In the genomic region with DNA sequence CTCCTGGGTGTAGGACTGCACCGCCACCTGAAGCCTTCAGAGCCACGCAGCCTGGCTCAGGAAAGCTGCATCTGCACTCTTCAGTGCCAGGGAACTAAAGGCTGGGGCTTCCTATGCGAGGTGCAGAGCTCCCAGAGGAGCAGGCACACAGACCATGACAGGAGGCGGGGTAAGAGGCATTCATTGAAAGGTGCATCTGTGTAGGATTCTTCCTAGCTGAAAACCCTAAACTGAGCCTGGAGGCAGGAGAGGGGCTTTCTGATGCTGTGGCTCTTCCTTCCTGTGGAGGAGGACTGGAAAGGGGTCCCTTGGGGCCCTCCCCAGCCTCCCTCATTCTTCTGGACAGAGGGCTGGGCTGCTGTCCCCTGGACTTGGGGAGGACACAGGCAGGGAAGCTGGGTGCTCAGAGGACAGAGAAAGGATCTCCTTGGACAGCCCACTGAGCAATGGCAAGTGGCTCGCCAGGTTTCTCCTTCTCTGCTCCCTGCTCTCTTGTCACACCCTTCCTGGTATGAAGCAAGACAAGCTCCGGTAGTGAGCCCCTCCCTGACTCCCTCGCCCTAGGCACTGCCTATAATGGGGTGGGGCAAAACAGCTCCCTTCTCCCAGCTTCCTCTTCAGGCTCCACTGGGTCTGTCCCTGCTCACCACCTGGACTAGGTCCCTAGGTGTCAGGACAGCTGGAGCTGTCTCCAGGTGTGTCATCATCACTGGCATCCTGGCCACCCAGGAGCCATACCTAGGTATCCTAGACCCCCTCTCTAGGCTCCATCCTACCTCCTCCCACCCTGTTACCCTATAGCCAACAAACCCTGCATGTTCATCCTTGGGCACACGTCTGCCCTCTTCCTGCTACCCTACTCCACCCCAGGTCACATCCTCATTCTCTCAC, we compare ENCODE assay signal across 10 cellular contexts. TPM values are rescaled to one million over a fixed set of nuclear protein-coding genes. Genes with fewer than 3 reads are reported as not detected.
DNase-seq lines count a peak whose midpoint lies in the region; ATAC-seq, FAIRE-seq and TF ChIP-seq lines count a peak whose summit lies in the region.
"Had no signal": no experiment of that assay in that cellular context is flagged by ENCODE, and none has a peak within 500 bp of the region (broad histone marks: within the 10 kb centered on the region; RNA-seq: fewer than 3 reads in every experiment).

No MANE protein-coding gene starts in this region.

- H3K27me3 ChIP-seq in K562 (ENCODE audit: control insufficient read depth in 2 of 2, insufficient read depth in 2 of 2, low read length in 2 of 2), result no peaks in the 10 kb centered on the region
- no peaks in the 10 kb centered on the region for H3K27me3 ChIP-seq in naive thymus-derived CD4-positive, alpha-beta T cell (ENCODE audit: control insufficient read depth in 2 of 2, insufficient read depth in 2 of 2, low read length in 2 of 2)

- intact Hi-C loops in K562 (cut with micrococcal nuclease), result loop anchor here (10.0 kb wide), 1 partner anchor 259 kb away; a partner anchor contains a TSS
- intact Hi-C loops in naive thymus-derived CD4-positive, alpha-beta T cell (cut with micrococcal nuclease), result loop anchor here in 1 of 2 donors (10.0 kb wide), 1 partner anchor 469 kb away; a partner anchor contains a TSS
- intact Hi-C loops in posterior vena cava (cut with DNase I), result loop anchor here (10.0 kb wide), 3 partner anchors 49 to 239 kb away; a partner anchor contains a TSS

- no peak overlapping the region for H3K27ac ChIP-seq in K562 (ENCODE audit: extremely low read depth, low read depth, low read length)
- no peak overlapping the region for H3K27ac ChIP-seq in naive thymus-derived CD4-positive, alpha-beta T cell (ENCODE audit: low read depth, low read length)

- DNase-seq in DMS53 (lab: John Stamatoyannopoulos, UW) (peak; percentile 78), NCI-H187 (lab: John Stamatoyannopoulos, UW) (peak; percentile 26 to 33), K562 (ENCODE audit: extremely low read depth in 1 of 4, low spot score in 3 of 4) (peak in 3 of 4 experiments; percentile 43 to 57 (median 49)), amniotic stem cell (lab: John Stamatoyannopoulos, UW) (no peak), HEK293T (ENCODE audit: extremely low spot score) (no peak), posterior vena cava (ENCODE audit: low spot score) (no peak)
- no peak for DNase-seq in naive thymus-derived CD4-positive, alpha-beta T cell
- DNase-seq: NCI-H2081 treated with DMSO at 0.1 percent for 48 hours had no signal

- no peak for TF ChIP-seq POLR2A in K562 (conservative IDR thresholded peaks at IDR 0.05)

- BruUV-seq in K562 (replicated peaks; lab: Mats Ljungman, UMichigan), result no TSS peak

- H3K4me1 ChIP-seq in K562 (replicated peaks in 1 of 2; ENCODE audit: control insufficient read depth in 2 of 2, insufficient read depth in 2 of 2, low read length in 2 of 2), result peaks cover 11 to 19% of the 10 kb centered on the region in 2 experiments; a peak in 3 of 5 replicates
- H3K4me1 ChIP-seq in naive thymus-derived CD4-positive, alpha-beta T cell (ENCODE audit: control insufficient read depth in 2 of 2, insufficient read depth in 2 of 2, low read length in 2 of 2), result peaks cover 3 to 4% of the 10 kb centered on the region in 2 donors

- no peaks in the 10 kb centered on the region for H3K79me2 ChIP-seq in K562 (ENCODE audit: control insufficient read depth, insufficient read depth, low read length)

- no peaks in the 10 kb centered on the region for H4K20me1 ChIP-seq in K562 (replicated peaks; ENCODE audit: control insufficient read depth, insufficient read depth, low read length)

- no peaks in the 10 kb centered on the region for H3K36me3 ChIP-seq in K562 (ENCODE audit: control insufficient read depth, insufficient read depth, low read length)
- H3K36me3 ChIP-seq in naive thymus-derived CD4-positive, alpha-beta T cell (ENCODE audit: control insufficient read depth in 2 of 3, insufficient read depth in 3 of 3, low read length in 3 of 3), result no peaks in the 10 kb centered on the region

- WGBS in K562 (ENCODE audit: insufficient coverage, low coverage, missing lambda C conversion rate), result 30% methylated on average over 8 of the region's 8 CpGs

- H3K9me1 ChIP-seq in K562 (ENCODE audit: control insufficient read depth, insufficient read depth, low read length), result no peaks in the 10 kb centered on the region

- no peak for TF ChIP-seq CTCF in K562 (IDR thresholded peaks at IDR 0.05 in 2 of 3, conservative IDR thresholded peaks at IDR 0.05 in 1 of 3; ENCODE audit: insufficient read depth in 2 of 3, low read depth in 1 of 3, low read length in 3 of 3)

- H3K36me3 Mint-ChIP-seq in naive thymus-derived CD4-positive, alpha-beta T cell, result no peaks in the 10 kb centered on the region

- H2AFZ ChIP-seq in K562 (ENCODE audit: low read depth, low read length), result peak overlapping the region; percentile 86

- CTCF ChIA-PET in K562 (lab: Yijun Ruan, JAX; ENCODE audit: low intra/inter-chr PET ratio), result no interaction called here
- CTCF ChIA-PET in naive thymus-derived CD4-positive, alpha-beta T cell (lab: Charles Lee), result interaction anchor here (0.5 to 1.1 kb wide), 2 partner anchors 57 to 339 kb away, joined by 3 to 5 read pairs; no protein-coding TSS in a partner anchor
- CTCF ChIA-PET in HEK293T (lab: Yijun Ruan, JAX), result interaction anchor here (1.5 to 2.4 kb wide), 2 partner anchors 17 to 53 kb away, joined by 5 to 7 read pairs; no protein-coding TSS in a partner anchor

- peak overlapping the region in 1 of 2 experiments; percentile 28; a peak in 1 of 4 replicates for H3K9ac ChIP-seq in K562 (ENCODE audit: insufficient read depth in 1 of 2, low read depth in 2 of 2, low read length in 2 of 2)

- no peak overlapping the region for H3K4me3 Mint-ChIP-seq in naive thymus-derived CD4-positive, alpha-beta T cell

- peak overlapping the region; percentile 56; the same call in 1 of the 2 replicates for H3K4me2 ChIP-seq in K562 (ENCODE audit: insufficient read depth, low read length)

- POLR2A ChIA-PET in K562 (lab: Yijun Ruan, JAX), result interaction anchor here (0.6 to 2.9 kb wide), 11 partner anchors 10 to 458 kb away, joined by 3 to 15 read pairs (median 3); a partner anchor contains a TSS
- POLR2A ChIA-PET in naive thymus-derived CD4-positive, alpha-beta T cell (lab: Charles Lee), result no interaction called here
- POLR2A ChIA-PET in HEK293T (lab: Yijun Ruan, JAX), result interaction anchor here (1.0 to 1.5 kb wide), 3 partner anchors 53 to 118 kb away, joined by 4 to 9 read pairs (median 4); a partner anchor contains a TSS

- ATAC-seq in K562 (peak; percentile 93), HG03460 (IDR thresholded peaks at IDR 0.05; ENCODE audit: unreplicated experiment) (no peak)
- ATAC-seq in naive thymus-derived CD4-positive, alpha-beta T cell, result peak; percentile 49

- no peaks in the 10 kb centered on the region for H3K9me3 ChIP-seq in K562 (replicated peaks; ENCODE audit: control insufficient read depth, insufficient read depth, low read depth, low read length)
- no peaks in the 10 kb centered on the region for H3K9me3 ChIP-seq in naive thymus-derived CD4-positive, alpha-beta T cell (ENCODE audit: control insufficient read depth in 2 of 3, low read length in 3 of 3)

- H3K4me3 ChIP-seq in K562, result no peak overlapping the region
- H3K4me3 ChIP-seq in naive thymus-derived CD4-positive, alpha-beta T cell (ENCODE audit: low read length), result no peak overlapping the region

- H3K4me1 Mint-ChIP-seq in naive thymus-derived CD4-positive, alpha-beta T cell, result peaks cover 0 to 22% (median 4%) of the 10 kb centered on the region in 7 donors

- no peaks in the 10 kb centered on the region for H3K27me3 Mint-ChIP-seq in naive thymus-derived CD4-positive, alpha-beta T cell

- TF ChIP-seq EP300 in K562 (IDR thresholded peaks at IDR 0.05; ENCODE audit: low read length), result no peak

- no peak overlapping the region for H3K27ac Mint-ChIP-seq in naive thymus-derived CD4-positive, alpha-beta T cell

- in situ Hi-C loops in K562 (cut with MboI), result loop anchor here (5.0 to 10.0 kb wide), 2 partner anchors 49 to 252 kb away; a partner anchor contains a TSS

- TF ChIP-seq RAD21 in K562 (CRISPR knock-in tag; conservative IDR thresholded peaks at IDR 0.05 in 1 of 2, IDR thresholded peaks at IDR 0.05 in 1 of 2), result no peak

- FAIRE-seq in K562 (lab: Jason Lieb, UNC), result peak; percentile 75

- H3K9me3 Mint-ChIP-seq in naive thymus-derived CD4-positive, alpha-beta T cell, result no peaks in the 10 kb centered on the region

RNA-seq across cellular contexts. Expression of a gene that starts 20.0 kb away (rescaled TPM):
- 3.2 TPM in 1 of 2 replicates, not detected in the other for total RNA-seq in K562 (2011; cell fraction: chromatin; rRNA removed; ENCODE audit: low replicate concordance)
- total RNA-seq in K562 (2011; cell fraction: nucleolus; rRNA removed), result 3.8 and 6.2 TPM in 2 replicates
- total RNA-seq in K562 (2011; cell fraction: nucleoplasm; rRNA removed), result 1.9 and 3.0 TPM in 2 replicates
- total RNA-seq in K562 (2014; rRNA removed) (14.7 and 19.1 TPM in 2 replicates), K562 (2014; rRNA removed; fragmentation: Illumina TruSeq; extraction: Trizol) (16.3 and 23.2 TPM in 2 replicates), K562 (2015; rRNA removed; fragmentation: Illumina TruSeq; extraction: Trizol) (32.5 and 36.4 TPM in 2 replicates), K562 (2021) (23.2 and 26.3 TPM in 2 replicates), posterior vena cava (1,000 to 10,000 TPM; 1,174 to 1,536 TPM)
- polyA plus RNA-seq in K562 (2011; rRNA removed) (1.3 and 16.7 TPM in 2 replicates), K562 (2014; fragmentation: Illumina TruSeq; extraction: Trizol) (9.8 and 12.9 TPM in 2 replicates), K562 (2014; fragmentation: Nextera tagmentation; extraction: Ambion mirVana) (10 to 100 TPM; 59.5 to 66.5 TPM), K562 (2014; rRNA removed) (26.5 and 30.1 TPM in 2 replicates)
- 2.0 and 24.3 TPM in 2 replicates for polyA plus RNA-seq in K562 (2011; cell fraction: cytosol; rRNA removed)
- 0.73 and 6.6 TPM in 2 replicates for polyA plus RNA-seq in K562 (2011; cell fraction: nucleus; rRNA removed)
- 37.2 and 68.1 TPM in 2 replicates for polyA plus RNA-seq in K562 (2012)
- polyA minus RNA-seq in K562 (2011; rRNA and poly(A)+ RNA removed), result 4.1 TPM in 1 of 2 replicates, not detected in the other
- 15.9 and 30.5 TPM in 2 replicates for polyA minus RNA-seq in K562 (2011; cell fraction: cytosol; rRNA and poly(A)+ RNA removed)
- polyA minus RNA-seq in K562 (2011; cell fraction: nucleus; rRNA and poly(A)+ RNA removed), result 4.4 and 6.5 TPM in 2 replicates
- total RNA-seq in naive thymus-derived CD4-positive, alpha-beta T cell, result 100 to 1,000 TPM; 178 to 433 (median 201) TPM
- polyA plus RNA-seq in naive thymus-derived CD4-positive, alpha-beta T cell, result 100 to 1,000 TPM; 424 to 568 TPM

RNA-seq across cellular contexts. Expression of a gene that starts 25.0 kb away (rescaled TPM):
- not detected in 2 replicates for total RNA-seq in K562 (2011; cell fraction: chromatin; rRNA removed; ENCODE audit: low replicate concordance)
- total RNA-seq in K562 (2011; cell fraction: nucleolus; rRNA removed), result not detected in 2 replicates
- not detected in 2 replicates for total RNA-seq in K562 (2011; cell fraction: nucleoplasm; rRNA removed)
- total RNA-seq in K562 (2014; rRNA removed), result 0.37 TPM in 1 of 2 replicates, not detected in the other
- not detected in 2 replicates for total RNA-seq in K562 (2014; rRNA removed; fragmentation: Illumina TruSeq; extraction: Trizol)
- not detected in 2 replicates for total RNA-seq in K562 (2015; rRNA removed; fragmentation: Illumina TruSeq; extraction: Trizol)
- total RNA-seq in K562 (2021), result not detected in 2 replicates
- polyA plus RNA-seq in K562 (2011; rRNA removed), result 0.45 and 0.60 TPM in 2 replicates
- 0.42 and 0.83 TPM in 2 replicates for polyA plus RNA-seq in K562 (2011; cell fraction: cytosol; rRNA removed)
- polyA plus RNA-seq in K562 (2011; cell fraction: nucleus; rRNA removed), result 0.36 TPM in 1 of 2 replicates, not detected in the other
- polyA plus RNA-seq in K562 (2012), result 1.2 and 1.4 TPM in 2 replicates
- 0.28 and 0.56 TPM in 2 replicates for polyA plus RNA-seq in K562 (2014; fragmentation: Illumina TruSeq; extraction: Trizol)
- polyA plus RNA-seq in K562 (2014; fragmentation: Nextera tagmentation; extraction: Ambion mirVana), result 1 to 10 TPM in 1 of 2 experiments, under 1 TPM in 1; 0.67 to 1.4 TPM
- not detected in 2 replicates for polyA plus RNA-seq in K562 (2014; rRNA removed)
- 0.95 TPM in 1 of 2 replicates, not detected in the other for polyA minus RNA-seq in K562 (2011; rRNA and poly(A)+ RNA removed)
- not detected in 2 replicates for polyA minus RNA-seq in K562 (2011; cell fraction: cytosol; rRNA and poly(A)+ RNA removed)
- polyA minus RNA-seq in K562 (2011; cell fraction: nucleus; rRNA and poly(A)+ RNA removed), result not detected in 2 replicates
- 1 to 10 TPM in 2 of 5 experiments, under 1 TPM in 1, not detected in 2; 0.78 to 2.0 (median 1.2) TPM for total RNA-seq in naive thymus-derived CD4-positive, alpha-beta T cell
- polyA plus RNA-seq in naive thymus-derived CD4-positive, alpha-beta T cell, result 1 to 10 TPM in 1 of 2 donors, under 1 TPM in 1; 0.91 to 1.5 TPM
- total RNA-seq in posterior vena cava, result not detected
- total RNA-seq: dermis microvascular lymphatic vessel endothelial cell had no signal

RNA-seq across cellular contexts. Expression of a gene that starts 29.9 kb away (rescaled TPM):
- 1.0 TPM in 1 of 2 replicates, not detected in the other for total RNA-seq in K562 (2011; cell fraction: chromatin; rRNA removed; ENCODE audit: low replicate concordance)
- 0.67 and 1.4 TPM in 2 replicates for total RNA-seq in K562 (2011; cell fraction: nucleolus; rRNA removed)
- 0.66 TPM in 1 of 2 replicates, not detected in the other for total RNA-seq in K562 (2011; cell fraction: nucleoplasm; rRNA removed)
- total RNA-seq in K562 (2014; rRNA removed), result 3.7 and 5.2 TPM in 2 replicates
- 9.5 and 11.3 TPM in 2 replicates for total RNA-seq in K562 (2014; rRNA removed; fragmentation: Illumina TruSeq; extraction: Trizol)
- total RNA-seq in K562 (2015; rRNA removed; fragmentation: Illumina TruSeq; extraction: Trizol), result 11.2 and 11.3 TPM in 2 replicates
- total RNA-seq in K562 (2021), result 5.5 and 8.1 TPM in 2 replicates
- polyA plus RNA-seq in K562 (2011; rRNA removed), result 13.9 and 14.8 TPM in 2 replicates
- 12.8 and 19.3 TPM in 2 replicates for polyA plus RNA-seq in K562 (2011; cell fraction: cytosol; rRNA removed)
- 5.9 and 6.8 TPM in 2 replicates for polyA plus RNA-seq in K562 (2011; cell fraction: nucleus; rRNA removed)
- polyA plus RNA-seq in K562 (2012), result 5.1 and 17.9 TPM in 2 replicates
- 5.6 and 6.9 TPM in 2 replicates for polyA plus RNA-seq in K562 (2014; fragmentation: Illumina TruSeq; extraction: Trizol)
- 10 to 100 TPM; 20.1 TPM for polyA plus RNA-seq in K562 (2014; fragmentation: Nextera tagmentation; extraction: Ambion mirVana)
- polyA plus RNA-seq in K562 (2014; rRNA removed), result 7.2 and 11.3 TPM in 2 replicates
- polyA minus RNA-seq in K562 (2011; rRNA and poly(A)+ RNA removed), result 3.0 and 4.5 TPM in 2 replicates
- polyA minus RNA-seq in K562 (2011; cell fraction: cytosol; rRNA and poly(A)+ RNA removed), result 4.6 and 6.6 TPM in 2 replicates
- 2.1 and 2.8 TPM in 2 replicates for polyA minus RNA-seq in K562 (2011; cell fraction: nucleus; rRNA and poly(A)+ RNA removed)
- 100 to 1,000 TPM in 3 of 5 experiments, 10 to 100 TPM in 2; 54.0 to 766 (median 204) TPM for total RNA-seq in naive thymus-derived CD4-positive, alpha-beta T cell
- 100 to 1,000 TPM; 259 to 359 TPM for polyA plus RNA-seq in naive thymus-derived CD4-positive, alpha-beta T cell
- total RNA-seq in posterior vena cava, result 100 to 1,000 TPM; 286 to 472 TPM

RNA-seq across cellular contexts. Expression of a gene that starts 33.3 kb away (rescaled TPM):
- not detected in 2 replicates for total RNA-seq in K562 (2011; cell fraction: chromatin; rRNA removed; ENCODE audit: low replicate concordance)
- total RNA-seq in K562 (2011; cell fraction: nucleolus; rRNA removed), result not detected in 2 replicates
- total RNA-seq in K562 (2011; cell fraction: nucleoplasm; rRNA removed), result not detected in 2 replicates
- not detected in 2 replicates for total RNA-seq in K562 (2014; rRNA removed)
- not detected in 2 replicates for total RNA-seq in K562 (2014; rRNA removed; fragmentation: Illumina TruSeq; extraction: Trizol)
- total RNA-seq in K562 (2015; rRNA removed; fragmentation: Illumina TruSeq; extraction: Trizol), result 0.18 and 0.34 TPM in 2 replicates
- total RNA-seq in K562 (2021), result 0.34 TPM in 1 of 2 replicates, not detected in the other
- polyA plus RNA-seq in K562 (2011; rRNA removed), result 0.56 TPM in 1 of 2 replicates, not detected in the other
- polyA plus RNA-seq in K562 (2011; cell fraction: cytosol; rRNA removed), result 1.4 TPM in 1 of 2 replicates, not detected in the other
- polyA plus RNA-seq in K562 (2011; cell fraction: nucleus; rRNA removed), result 0.37 TPM in 1 of 2 replicates, not detected in the other
- 0.26 TPM in 1 of 2 replicates, not detected in the other for polyA plus RNA-seq in K562 (2012)
- polyA plus RNA-seq in K562 (2014; fragmentation: Illumina TruSeq; extraction: Trizol), result 0.16 TPM in 1 of 2 replicates, not detected in the other
- under 1 TPM in 1 of 2 experiments, not detected in 1; 0.08 TPM for polyA plus RNA-seq in K562 (2014; fragmentation: Nextera tagmentation; extraction: Ambion mirVana)
- polyA plus RNA-seq in K562 (2014; rRNA removed), result 0.26 and 1.7 TPM in 2 replicates
- not detected in 2 replicates for polyA minus RNA-seq in K562 (2011; rRNA and poly(A)+ RNA removed)
- polyA minus RNA-seq in K562 (2011; cell fraction: cytosol; rRNA and poly(A)+ RNA removed), result not detected in 2 replicates
- polyA minus RNA-seq in K562 (2011; cell fraction: nucleus; rRNA and poly(A)+ RNA removed), result not detected in 2 replicates
- total RNA-seq in naive thymus-derived CD4-positive, alpha-beta T cell, result not detected
- not detected for polyA plus RNA-seq in naive thymus-derived CD4-positive, alpha-beta T cell
- total RNA-seq in posterior vena cava, result 1 to 10 TPM; 4.1 to 8.3 TPM

RNA-seq across cellular contexts. Expression of a gene that starts 49.9 kb away (rescaled TPM):
- total RNA-seq in K562 (2011; cell fraction: chromatin; rRNA removed; ENCODE audit: low replicate concordance), result not detected in 2 replicates
- total RNA-seq in K562 (2011; cell fraction: nucleolus; rRNA removed), result not detected in 2 replicates
- not detected in 2 replicates for total RNA-seq in K562 (2011; cell fraction: nucleoplasm; rRNA removed)
- not detected in 2 replicates for total RNA-seq in K562 (2014; rRNA removed)
- total RNA-seq in K562 (2014; rRNA removed; fragmentation: Illumina TruSeq; extraction: Trizol), result not detected in 2 replicates
- total RNA-seq in K562 (2015; rRNA removed; fragmentation: Illumina TruSeq; extraction: Trizol), result 0.49 TPM in 1 of 2 replicates, not detected in the other
- total RNA-seq in K562 (2021), result 0.40 and 1.3 TPM in 2 replicates
- polyA plus RNA-seq in K562 (2011; rRNA removed), result 0.65 TPM in 1 of 2 replicates, not detected in the other
- 0.34 TPM in 1 of 2 replicates, not detected in the other for polyA plus RNA-seq in K562 (2011; cell fraction: cytosol; rRNA removed)
- polyA plus RNA-seq in K562 (2011; cell fraction: nucleus; rRNA removed), result 0.28 TPM in 1 of 2 replicates, not detected in the other
- polyA plus RNA-seq in K562 (2012), result 0.22 and 0.23 TPM in 2 replicates
- polyA plus RNA-seq in K562 (2014; fragmentation: Illumina TruSeq; extraction: Trizol), result 0.86 TPM in 1 of 2 replicates, not detected in the other
- polyA plus RNA-seq in K562 (2014; fragmentation: Nextera tagmentation; extraction: Ambion mirVana), result under 1 TPM; 0.28 to 0.46 TPM
- 0.38 and 0.44 TPM in 2 replicates for polyA plus RNA-seq in K562 (2014; rRNA removed)
- not detected in 2 replicates for polyA minus RNA-seq in K562 (2011; rRNA and poly(A)+ RNA removed)
- polyA minus RNA-seq in K562 (2011; cell fraction: cytosol; rRNA and poly(A)+ RNA removed), result not detected in 2 replicates
- polyA minus RNA-seq in K562 (2011; cell fraction: nucleus; rRNA and poly(A)+ RNA removed), result not detected in 2 replicates
- total RNA-seq in naive thymus-derived CD4-positive, alpha-beta T cell, result 1 to 10 TPM in 1 of 5 experiments, not detected in 4; 1.1 TPM
- polyA plus RNA-seq in naive thymus-derived CD4-positive, alpha-beta T cell, result not detected
- total RNA-seq in posterior vena cava, result 1 to 10 TPM; 1.5 to 3.5 TPM

Comparison
In these comparisons a context has a peak if more than half of its experiments do, and no peak if none do; other contexts are left out.
1. DNase-seq: peak in DMS53 (single experiment), NCI-H187 (2 of 2) and K562 (3 of 4); none in naive thymus-derived CD4-positive, alpha-beta T cell (0 of 9), amniotic stem cell (single experiment), HEK293T (single experiment) and posterior vena cava (single experiment).
2. RNA of a gene that starts 20.0 kb away (total RNA-seq): 1,174 to 1,536 TPM in posterior vena cava and 178 to 433 TPM in naive thymus-derived CD4-positive, alpha-beta T cell; 1.9 to 36.4 TPM in K562; every median in the first group is over 4 times any median in the second.
3. RNA of a gene that starts 29.9 kb away (total RNA-seq): 286 to 472 TPM in posterior vena cava and 54.0 to 766 TPM in naive thymus-derived CD4-positive, alpha-beta T cell; 0.66 to 11.3 TPM in K562; every median in the first group is over 4 times any median in the second.